ENCODE assay signal across 34 cellular contexts in genomic region chr18:35096677-35097011, GRCh38. TPM values are rescaled to one million over a fixed set of nuclear protein-coding genes. Genes with fewer than 3 reads are reported as not detected.
DNase-seq lines count a peak whose midpoint lies in the region; ATAC-seq, FAIRE-seq and TF ChIP-seq lines count a peak whose summit lies in the region.
"Had no signal": no experiment of that assay in that cellular context is flagged by ENCODE, and none has a peak within 500 bp of the region (broad histone marks: within the 10 kb centered on the region; RNA-seq: fewer than 3 reads in every experiment).

No MANE protein-coding gene starts in this region.

- H3K4me1 ChIP-seq in left ventricle myocardium inferior = peaks cover 41% of the 10 kb centered on the region
- peaks cover 0 to 6% of the 10 kb centered on the region in 2 donors for H3K4me1 ChIP-seq in right atrium auricular region
- H3K4me1 ChIP-seq: breast epithelium, colonic mucosa, upper lobe of left lung had no signal

- H3K4me3 ChIP-seq in left ventricle myocardium inferior = no peak overlapping the region
- H3K4me3 ChIP-seq in right atrium auricular region = no peak overlapping the region
- H3K4me3 ChIP-seq: breast epithelium, colonic mucosa, upper lobe of left lung had no signal

- H3K9me3 ChIP-seq in left ventricle myocardium inferior (replicated peaks) (no peaks in the 10 kb centered on the region), right atrium auricular region (no peaks in the 10 kb centered on the region)
- H3K9me3 ChIP-seq: breast epithelium, colonic mucosa, upper lobe of left lung had no signal

- peaks cover 36% of the 10 kb centered on the region for H3K36me3 ChIP-seq in left ventricle myocardium inferior
- H3K36me3 ChIP-seq in right atrium auricular region = peaks cover 15% of the 10 kb centered on the region
- H3K36me3 ChIP-seq: breast epithelium, colonic mucosa had no signal

- intact Hi-C loops in left ventricle myocardium inferior (cut with micrococcal nuclease) = no loop called here

- DNase-seq in left ventricle myocardium inferior (no peak), right atrium auricular region (ENCODE audit: low spot score) (no peak), endothelial cell (ENCODE audit: low spot score) (no peak), NCI-H82 (lab: John Stamatoyannopoulos, UW) (no peak), NCI-H1105 (lab: John Stamatoyannopoulos, UW) (no peak)
- DNase-seq: 8988T; activated CD4-positive, alpha-beta T cell treated with anti-CD3 and anti-CD28 coated beads, Interleukin-2, amount 50 U/mL, for 48 hours; activated CD8-positive, alpha-beta memory T cell treated with anti-CD3 and anti-CD28 coated beads, Interleukin-2, amount 50 U/mL, for 4 hours; activated naive CD4-positive, alpha-beta T cell treated with anti-CD3 and anti-CD28 coated beads for 36 hours; Calu3; colonic mucosa; DMS79; effector CD4-positive, alpha-beta T cell; GDM1; GOT3; hypothalamus; left cardiac atrium; MM.1S; NCI-H1417; NCI-H2029; NCI-H526; nephron progenitor cell; NK-92 treated with Interleukin-12 subunit alpha and Interleukin-12 subunit beta, amount 100 ng/mL, for 24 hours; stimulated activated CD4-positive, alpha-beta T cell treated with anti-CD3 and anti-CD28 coated beads, Interleukin-4, amount 100 ng/mL, for 24 hours; T-helper 1 cell; upper lobe of left lung had no signal

- H3K9me3 Mint-ChIP-seq in endothelial cell (ENCODE audit: unreplicated experiment) = no peaks in the 10 kb centered on the region
- H3K9me3 Mint-ChIP-seq: activated naive CD4-positive, alpha-beta T cell treated with anti-CD3 and anti-CD28 coated beads for 36 hours; nephron progenitor cell had no signal

- peaks cover 5% of the 10 kb centered on the region for H3K36me3 Mint-ChIP-seq in endothelial cell (ENCODE audit: low read depth, unreplicated experiment)

- H3K27ac ChIP-seq in left ventricle myocardium inferior (replicated peaks) (peak overlapping the region; percentile 1), right atrium auricular region (no peak overlapping the region)
- H3K27ac ChIP-seq: breast epithelium, C4-2B, colonic mucosa, epithelial cell of prostate, HL-60, KMS-11, upper lobe of left lung had no signal

- peak; percentile 5 for FAIRE-seq in colon (lab: Jason Lieb, UNC)

- no peaks in the 10 kb centered on the region for H3K27me3 ChIP-seq in left ventricle myocardium inferior (ENCODE audit: low read depth)
- H3K27me3 ChIP-seq in right atrium auricular region = no peaks in the 10 kb centered on the region
- H3K27me3 ChIP-seq: breast epithelium, colonic mucosa, upper lobe of left lung had no signal

- peak; percentile 4 for ATAC-seq in HG03378 (IDR thresholded peaks at IDR 0.05; ENCODE audit: unreplicated experiment)
- ATAC-seq in HG03039 (IDR thresholded peaks at IDR 0.05; ENCODE audit: unreplicated experiment) = no peak
- ATAC-seq: left cardiac atrium had no signal

- TF ChIP-seq CTCF in left ventricle myocardium inferior (IDR thresholded peaks at IDR 0.05; ENCODE audit: borderline replicate concordance) (no peak), right atrium auricular region (IDR thresholded peaks at IDR 0.05) (no peak), endothelial cell (IDR thresholded peaks at IDR 0.05; ENCODE audit: unreplicated experiment) (no peak)

- no peak overlapping the region for H3K27ac Mint-ChIP-seq in endothelial cell (ENCODE audit: unreplicated experiment)

- H3K27me3 Mint-ChIP-seq in endothelial cell (ENCODE audit: unreplicated experiment) = no peaks in the 10 kb centered on the region

- no peak overlapping the region for H3K4me3 Mint-ChIP-seq in endothelial cell (ENCODE audit: unreplicated experiment)
- H3K4me3 Mint-ChIP-seq: activated naive CD4-positive, alpha-beta T cell treated with anti-CD3 and anti-CD28 coated beads for 36 hours; nephron progenitor cell had no signal

- no peaks in the 10 kb centered on the region for H3K4me1 Mint-ChIP-seq in endothelial cell (ENCODE audit: unreplicated experiment)
- H3K4me1 Mint-ChIP-seq: nephron progenitor cell had no signal

RNA-seq across cellular contexts. Expression of gene MAPRE2, which starts 55.4 kb away (rescaled TPM):
- total RNA-seq in left ventricle myocardium inferior (120 TPM), right atrium auricular region (100 to 1,000 TPM; 107 to 133 TPM), endothelial cell (ENCODE audit: unreplicated experiment) (73.0 TPM)
